ENCODE assay signal across 8 cellular contexts in genomic region chr12:89707623-89707991, GRCh38. TPM values are rescaled to one million over a fixed set of nuclear protein-coding genes. Genes with fewer than 3 reads are reported as not detected.
DNase-seq lines count a peak whose midpoint lies in the region; ATAC-seq and TF ChIP-seq lines count a peak whose summit lies in the region.

No MANE protein-coding gene starts in this region.

- H2BK15ac ChIP-seq in IMR-90 (ENCODE audit: low read depth, low read length): 0 out of 3 replicates have a peak overlapping the region, but pooled peaks have one; percentile 46

- peaks cover 5 to 27% of the 10 kb centered on the region in 2 experiments; a peak in 3 of 4 replicates for H3K79me1 ChIP-seq in IMR-90 (ENCODE audit: low read depth in 1 of 2, low read length in 2 of 2)

- in situ Hi-C loops in IMR-90 (cut with MboI; ENCODE audit: low sequenced_read_pairs): loop anchor here (10.0 kb wide), 1 partner anchor 163 kb away; no protein-coding TSS in a partner anchor

- intact Hi-C loops in IMR-90 (cut with micrococcal nuclease): loop anchor here (1.0 to 10.0 kb wide), 5 partner anchors 164 to 1145 kb away; no protein-coding TSS in a partner anchor

- peak overlapping the region; percentile 87 for H2BK5ac ChIP-seq in IMR-90 (ENCODE audit: low read depth, low read length, poor library complexity, severe bottlenecking)

- peaks cover 3% of the 10 kb centered on the region for H3F3A ChIP-seq in neural cell (ENCODE audit: insufficient read depth, low read length, poor library complexity, severe bottlenecking)

- TF ChIP-seq CTCF in BJ (IDR thresholded peaks at IDR 0.05; ENCODE audit: insufficient read depth, low read depth, low read length) (no peak), IMR-90 (conservative IDR thresholded peaks at IDR 0.05; ENCODE audit: low read depth, low read length) (no peak), fibroblast of mammary gland (conservative IDR thresholded peaks at IDR 0.05; ENCODE audit: control insufficient read depth, insufficient read depth, low read depth, low read length) (no peak), neural cell (IDR thresholded peaks at IDR 0.05; ENCODE audit: poor library complexity, severe bottlenecking) (no peak)

- H3K27ac ChIP-seq in IMR-90 (ENCODE audit: insufficient read depth, low read length) (peak overlapping the region; percentile 82), neural cell (ENCODE audit: low read length) (peak overlapping the region; percentile 89)

- TF ChIP-seq RAD21 in IMR-90 (IDR thresholded peaks at IDR 0.05; ENCODE audit: low read length) (no peak), neural cell (conservative IDR thresholded peaks at IDR 0.05) (no peak)

- no peak for DNase-seq in BJ (ENCODE audit: low read depth)
- DNase-seq in IMR-90: no peak
- DNase-seq in activated T-cell treated with anti-CD3 and anti-CD28 coated beads for 48 hours (ENCODE audit: low read depth): peak; percentile 5
- no peak for DNase-seq in fibroblast of mammary gland (ENCODE audit: low read depth)
- no peak for DNase-seq in COR-L47 (lab: John Stamatoyannopoulos, UW)
- DNase-seq in RKO (ENCODE audit: low spot score): no peak

- 0 out of 2 replicates have a peak overlapping the region, but pooled peaks have one; percentile 38 for H4K91ac ChIP-seq in IMR-90 (ENCODE audit: insufficient read depth, low read depth, low read length)

- no peak overlapping the region for H3K18ac ChIP-seq in IMR-90 (ENCODE audit: low read depth, low read length)

- H2AK9ac ChIP-seq in IMR-90 (replicated peaks; ENCODE audit: low read depth, low read length, poor library complexity): peak overlapping the region; percentile 70

- no peaks in the 10 kb centered on the region for H3K9me1 ChIP-seq in IMR-90 (ENCODE audit: insufficient read depth, low read length)

- peak overlapping the region; percentile 98 for H3K4me3 ChIP-seq in BJ (ENCODE audit: low read depth, low read length)
- H3K4me3 ChIP-seq in IMR-90 (ENCODE audit: insufficient read depth, low read depth, low read length): peak overlapping the region; percentile 86
- H3K4me3 ChIP-seq in fibroblast of mammary gland (ENCODE audit: control insufficient read depth, low read depth, low read length): peak overlapping the region; percentile 84
- H3K4me3 ChIP-seq in neural cell (ENCODE audit: low read length): peak overlapping the region; percentile 89

- peak overlapping the region; percentile 100 for H2AFZ ChIP-seq in IMR-90 (replicated peaks; ENCODE audit: low read length, poor library complexity)
- peak overlapping the region; percentile 28 for H2AFZ ChIP-seq in neural cell (ENCODE audit: low read depth, low read length)

- no peak overlapping the region; a peak in 1 of 4 replicates for H4K8ac ChIP-seq in IMR-90 (ENCODE audit: low read depth in 2 of 2, low read length in 2 of 2)

- no peak for TF ChIP-seq EP300 in neural cell (conservative IDR thresholded peaks at IDR 0.05; ENCODE audit: poor library complexity, severe bottlenecking)

- no peak overlapping the region for H2BK20ac ChIP-seq in IMR-90 (ENCODE audit: low read depth, low read length)

- ATAC-seq in IMR-90 (ENCODE audit: low read depth) (no peak), HG02938 (IDR thresholded peaks at IDR 0.05; ENCODE audit: unreplicated experiment) (no peak)

- H3K36me3 ChIP-seq in BJ (ENCODE audit: control insufficient read depth, insufficient read depth, low read length) (no peaks in the 10 kb centered on the region), IMR-90 (ENCODE audit: control insufficient read depth, insufficient read depth, low read length) (no peaks in the 10 kb centered on the region), neural cell (ENCODE audit: insufficient read depth, low read length) (no peaks in the 10 kb centered on the region)

- H4K20me1 ChIP-seq in IMR-90 (ENCODE audit: insufficient read depth, low read length): peaks cover 41% of the 10 kb centered on the region; the same call in 1 of the 2 replicates
- H4K20me1 ChIP-seq in neural cell (ENCODE audit: insufficient read depth): no peaks in the 10 kb centered on the region

- H2AK5ac ChIP-seq in IMR-90 (ENCODE audit: low read depth, low read length): no peak overlapping the region; the same call in 1 of the 2 replicates

- H3K23ac ChIP-seq in IMR-90 (ENCODE audit: low read depth, low read length): peak overlapping the region; percentile 73

- H3K9me3 ChIP-seq in IMR-90 (ENCODE audit: control insufficient read depth, insufficient read depth, low read length): no peaks in the 10 kb centered on the region
- H3K9me3 ChIP-seq in neural cell (ENCODE audit: low read length): no peaks in the 10 kb centered on the region

- H3K14ac ChIP-seq in IMR-90 (replicated peaks; ENCODE audit: low read depth, low read length): peak overlapping the region; percentile 79

- no peaks in the 10 kb centered on the region for H3K4me1 ChIP-seq in IMR-90 (ENCODE audit: control insufficient read depth, insufficient read depth, low read length)

- peak overlapping the region; percentile 16; the same call in 1 of the 2 replicates for H2BK120ac ChIP-seq in IMR-90 (ENCODE audit: low read depth, low read length)

- POLR2A ChIA-PET in BJ (lab: Charles Lee): no interaction called here
- POLR2A ChIA-PET in IMR-90 (lab: Charles Lee; ENCODE audit: unreplicated experiment): no interaction called here

- no peak overlapping the region for H4K5ac ChIP-seq in IMR-90 (ENCODE audit: low read depth, low read length)

- peak overlapping the region; percentile 82 for H3K4me2 ChIP-seq in IMR-90 (ENCODE audit: low read depth, low read length)
- H3K4me2 ChIP-seq in neural cell (ENCODE audit: low read length): peak overlapping the region; percentile 84

- BruUV-seq in IMR-90 (replicated peaks; lab: Mats Ljungman, UMichigan): no TSS peak

- H3K56ac ChIP-seq in IMR-90 (ENCODE audit: extremely low read depth, insufficient read depth, low read length): peak overlapping the region; percentile 39

- peak overlapping the region; percentile 69 for H3K4ac ChIP-seq in IMR-90 (ENCODE audit: low read depth, low read length)

- no peaks in the 10 kb centered on the region for H3K9me2 ChIP-seq in neural cell (ENCODE audit: insufficient read depth, low read length)

- H3K79me2 ChIP-seq in neural cell (replicated peaks; ENCODE audit: insufficient read depth, low read length): peaks cover 55% of the 10 kb centered on the region

- CTCF ChIA-PET in BJ (lab: Yijun Ruan, JAX): interaction anchor here (0.7 to 0.9 kb wide), 2 partner anchors 395 to 444 kb away, joined by 3 read pairs; no protein-coding TSS in a partner anchor
- CTCF ChIA-PET in IMR-90 (lab: Yijun Ruan, JAX): interaction anchor here (0.7 kb wide), 1 partner anchor 369 kb away, joined by 3 read pairs; no protein-coding TSS in a partner anchor

- H3K27me3 ChIP-seq in BJ (ENCODE audit: control insufficient read depth, insufficient read depth, low read length) (no peaks in the 10 kb centered on the region), IMR-90 (ENCODE audit: control insufficient read depth, insufficient read depth, low read length) (no peaks in the 10 kb centered on the region), neural cell (ENCODE audit: insufficient read depth, low read depth, low read length) (no peaks in the 10 kb centered on the region)

- dilution Hi-C loops in IMR-90 (cut with HindIII; ENCODE audit: low sequenced_read_pairs, unreplicated experiment): no loop called here

- peak overlapping the region; percentile 81 for H3K9ac ChIP-seq in IMR-90 (ENCODE audit: low read depth, low read length)
- peak overlapping the region; percentile 90 for H3K9ac ChIP-seq in neural cell (ENCODE audit: low read length)

- WGBS in IMR-90 (ENCODE audit: extremely low coverage in 2 of 2, insufficient read length in 1 of 2), 2 experiments: 0% methylated on average over 2 of the region's 19 CpGs; no CpG with 5 or more reads in 1 of the 2 experiments

- TF ChIP-seq POLR2A in IMR-90 (IDR thresholded peaks at IDR 0.05; ENCODE audit: low read depth, low read length): no peak

TF ChIP-seq in IMR-90, 13 proteins besides CTCF, POLR2A, EP300 and RAD21:
- TF ChIP-seq CHD1 (IDR thresholded peaks at IDR 0.05; ENCODE audit: low read depth, low read length): 0 out of 2 replicates have a peak, but pooled peaks have one; percentile 67
- TF ChIP-seq BHLHE40 (IDR thresholded peaks at IDR 0.05; ENCODE audit: low read depth, low read length): no peak

TF ChIP-seq in neural cell, 6 proteins besides CTCF, POLR2A, EP300 and RAD21:
- TF ChIP-seq MXI1 (conservative IDR thresholded peaks at IDR 0.05; ENCODE audit: poor library complexity, severe bottlenecking) (no peak), EZH2 (IDR thresholded peaks at IDR 0.05; ENCODE audit: borderline replicate concordance, insufficient read depth, low read length, poor library complexity, severe bottlenecking) (no peak), SMC3 (conservative IDR thresholded peaks at IDR 0.05; ENCODE audit: poor library complexity) (peak; percentile 48)
TF ChIP-seq in neural cell: peak in this region for 1.

RNA-seq across cellular contexts. Expression of gene ATP2B1, which starts 1.0 kb away (rescaled TPM):
- polyA plus RNA-seq in BJ (2011; rRNA removed): 12.8 and 34.4 TPM in 2 replicates
- 15.4 and 25.5 TPM in 2 replicates for polyA minus RNA-seq in BJ (2011; rRNA and poly(A)+ RNA removed)
- total RNA-seq in IMR-90 (2012; rRNA removed): 32.6 and 42.5 TPM in 2 replicates
- 9.6 and 9.9 TPM in 2 replicates for polyA plus RNA-seq in IMR-90 (2012; rRNA removed)
- polyA plus RNA-seq in IMR-90 (2012; cell fraction: cytosol; rRNA removed): 1.2 and 4.2 TPM in 2 replicates
- polyA plus RNA-seq in IMR-90 (2012; cell fraction: nucleus; rRNA removed; ENCODE audit: low replicate concordance): 0.72 and 18.7 TPM in 2 replicates
- polyA plus RNA-seq in neural cell: 117 and 139 TPM in 2 replicates
- polyA minus RNA-seq in neural cell: 289 and 336 TPM in 2 replicates
